Comparison of ENCODE assay signal across 1 cellular context in genomic region chr15:40112789-40113188, GRCh38.
A peak's percentile ranks its signal among the peaks of the same experiment; 100 is the strongest.
TF ChIP-seq lines count a peak whose summit lies in the region.

No MANE protein-coding gene starts in this region.

TF ChIP-seq in WTC11, 78 proteins besides CTCF, POLR2A, EP300 and RAD21 (continued from another document):
- TF ChIP-seq MLX (CRISPR knock-in tag; IDR thresholded peaks at IDR 0.05): no peak
- peak; percentile 63; the same call in 1 of the 2 replicates for TF ChIP-seq ZBTB43 (CRISPR knock-in tag; IDR thresholded peaks at IDR 0.05)
- no peak for TF ChIP-seq TEAD1 (CRISPR knock-in tag; IDR thresholded peaks at IDR 0.05)
- TF ChIP-seq OVOL2 (CRISPR knock-in tag; IDR thresholded peaks at IDR 0.05; ENCODE audit: borderline replicate concordance): no peak
